In genomic region chr7:24573554-24574338, GRCh38 we compare ENCODE assay signal across 8 cellular contexts. TPM values are rescaled to one million over a fixed set of nuclear protein-coding genes. Genes with fewer than 3 reads are reported as not detected.
DNase-seq lines count a peak whose midpoint lies in the region; ATAC-seq, FAIRE-seq and TF ChIP-seq lines count a peak whose summit lies in the region.

No MANE protein-coding gene starts in this region.

- H3K4me2 ChIP-seq in DND-41 (ENCODE audit: insufficient read depth, low read length) = peak overlapping the region; percentile 87
- H3K4me2 ChIP-seq in astrocyte (ENCODE audit: low read length) = peak overlapping the region; percentile 97

- peaks cover 34% of the 10 kb centered on the region for H3K4me1 ChIP-seq in DND-41 (ENCODE audit: insufficient read depth, low read length)
- peaks cover 9% of the 10 kb centered on the region for H3K4me1 ChIP-seq in astrocyte (ENCODE audit: insufficient read depth, low read length)
- peaks cover 2% of the 10 kb centered on the region; the same call in 1 of the 2 replicates for H3K4me1 ChIP-seq in iPS DF 6.9 (ENCODE audit: control insufficient read depth, insufficient read depth, low read length)

- peak overlapping the region; percentile 68 for H2AFZ ChIP-seq in DND-41 (ENCODE audit: low read depth, low read length)
- H2AFZ ChIP-seq in astrocyte (ENCODE audit: low read depth, low read length) = peak overlapping the region; percentile 83

- peaks cover 7% of the 10 kb centered on the region for H3K4me1 Mint-ChIP-seq in astrocyte (ENCODE audit: low read depth, unreplicated experiment)

- H3K27ac ChIP-seq in DND-41 (ENCODE audit: low read length) = peak overlapping the region; percentile 64
- H3K27ac ChIP-seq in astrocyte (ENCODE audit: low read depth, low read length) = peak overlapping the region; percentile 59
- H3K27ac ChIP-seq in iPS DF 6.9 (ENCODE audit: low read length) = no peak overlapping the region

- no peak for TF ChIP-seq CTCF in DND-41 (IDR thresholded peaks at IDR 0.05; ENCODE audit: borderline replicate concordance, extremely low read depth, low read length, poor library complexity, severe bottlenecking)
- no peak for TF ChIP-seq CTCF in astrocyte (IDR thresholded peaks at IDR 0.05; ENCODE audit: insufficient read depth, low read depth, low read length)

- peak; percentile 47 for ATAC-seq in DND-41 (ENCODE audit: insufficient read depth, low read depth)
- peak; percentile 21 for ATAC-seq in GM21367 (IDR thresholded peaks at IDR 0.05; ENCODE audit: unreplicated experiment)
- peak; percentile 71 for ATAC-seq in SK-N-SH treated with all-trans-retinoic acid at 6 μM for 48 hours
- peak; percentile 35 for ATAC-seq in sciatic nerve

- H3K27me3 ChIP-seq in DND-41 (ENCODE audit: insufficient read depth, low read length, poor library complexity) = peaks cover 41% of the 10 kb centered on the region
- H3K27me3 ChIP-seq in astrocyte (ENCODE audit: insufficient read depth, low read length) = peaks cover 25% of the 10 kb centered on the region
- H3K27me3 ChIP-seq in iPS DF 6.9 (ENCODE audit: control insufficient read depth, insufficient read depth, low read length) = no peaks in the 10 kb centered on the region

- peak overlapping the region; percentile 97 for H3K4me3 Mint-ChIP-seq in astrocyte (ENCODE audit: unreplicated experiment)

- FAIRE-seq in astrocyte (lab: Jason Lieb, UNC) = no peak

- H3K36me3 ChIP-seq in DND-41 (ENCODE audit: insufficient read depth, low read length) = no peaks in the 10 kb centered on the region
- no peaks in the 10 kb centered on the region for H3K36me3 ChIP-seq in astrocyte (ENCODE audit: insufficient read depth, low read length)
- H3K36me3 ChIP-seq in iPS DF 6.9 (ENCODE audit: control insufficient read depth, insufficient read depth, low read length) = no peaks in the 10 kb centered on the region

- H3K27me3 Mint-ChIP-seq in astrocyte (ENCODE audit: low read depth, unreplicated experiment) = peaks cover 16% of the 10 kb centered on the region

- no peaks in the 10 kb centered on the region for H3K9me3 Mint-ChIP-seq in astrocyte (ENCODE audit: unreplicated experiment)

- H4K20me1 ChIP-seq in DND-41 (ENCODE audit: insufficient read depth, low read length) = peaks cover 33% of the 10 kb centered on the region
- H4K20me1 ChIP-seq in astrocyte (ENCODE audit: insufficient read depth, low read length) = peaks cover 17% of the 10 kb centered on the region

- no peaks in the 10 kb centered on the region for H3K36me3 Mint-ChIP-seq in astrocyte (ENCODE audit: low read depth, unreplicated experiment)

- H3K9me3 ChIP-seq in DND-41 (ENCODE audit: insufficient read depth, low read length, severe bottlenecking) = no peaks in the 10 kb centered on the region
- H3K9me3 ChIP-seq in astrocyte (ENCODE audit: insufficient read depth, low read depth, low read length) = no peaks in the 10 kb centered on the region
- no peaks in the 10 kb centered on the region for H3K9me3 ChIP-seq in iPS DF 6.9 (ENCODE audit: control insufficient read depth, insufficient read depth, low read length)

- H3K79me2 ChIP-seq in DND-41 (ENCODE audit: insufficient read depth, low read length) (peaks cover 39% of the 10 kb centered on the region), astrocyte (ENCODE audit: insufficient read depth, low read length) (peaks cover 44% of the 10 kb centered on the region)

- peak overlapping the region; percentile 43 to 70 for H3K4me3 ChIP-seq in DND-41 (ENCODE audit: low read depth in 1 of 2, low read length in 2 of 2)
- H3K4me3 ChIP-seq in astrocyte (ENCODE audit: insufficient read depth, low read depth, low read length) = peak overlapping the region; percentile 83
- peak overlapping the region; percentile 96 for H3K4me3 ChIP-seq in iPS DF 6.9 (ENCODE audit: low read length)

- H3K9ac ChIP-seq in DND-41 (ENCODE audit: low read depth, low read length) = peak overlapping the region; percentile 72
- H3K9ac ChIP-seq in astrocyte (ENCODE audit: low read length) = peak overlapping the region; percentile 91

- H3K27ac Mint-ChIP-seq in astrocyte (ENCODE audit: unreplicated experiment) = peak overlapping the region; percentile 89

- no CpG with 5 or more reads among the region's 101 CpGs for WGBS in iPS DF 6.9 (ENCODE audit: insufficient coverage, insufficient read length)

- intact Hi-C loops in sciatic nerve (cut with DNase I) = no loop called here

- DNase-seq in DND-41 = peak; percentile 59
- DNase-seq in HPDE6-E6E7 (ENCODE audit: extremely low spot score) = peak; percentile 32
- peak; percentile 54 for DNase-seq in astrocyte (ENCODE audit: low read depth)
- no peak for DNase-seq in iPS DF 6.9 (ENCODE audit: low read depth, low spot score)
- peak; percentile 75 for DNase-seq in sciatic nerve (ENCODE audit: low spot score)
- DNase-seq in cortex of kidney (lab: John Stamatoyannopoulos, UW) = no peak

TF ChIP-seq in SK-N-SH treated with all-trans-retinoic acid at 6 μM for 48 hours, 23 proteins besides CTCF, POLR2A, EP300 and RAD21:
- TF ChIP-seq BACH2 (CRISPR knock-in tag; IDR thresholded peaks at IDR 0.05; ENCODE audit: borderline replicate concordance) (no peak), ZFP3 (CRISPR knock-in tag; IDR thresholded peaks at IDR 0.05) (0 out of 2 replicates have a peak, but pooled peaks have one; percentile 29)

RNA-seq across cellular contexts. Expression of gene PALS2, which starts 0.5 kb away (rescaled TPM):
- total RNA-seq in astrocyte (30.1 and 32.7 TPM in 2 replicates), sciatic nerve (177 TPM)

Comparison
In these comparisons a context has a peak if more than half of its experiments do, and no peak if none do; other contexts are left out.
1. ATAC-seq: peak in every context shown above with its lines; median percentile 71 in SK-N-SH treated with all-trans-retinoic acid at 6 μM for 48 hours; 47 in DND-41; 35 in sciatic nerve; 21 in GM21367.
2. DNase-seq: peak in DND-41 (single experiment), HPDE6-E6E7 (single experiment), astrocyte (single experiment) and sciatic nerve (single experiment); none in iPS DF 6.9 (single experiment) and cortex of kidney (single experiment).
3. Peak in every context shown above with its lines, with median percentiles within 50 percentile points of each other: H3K4me3 ChIP-seq.